ENCODE assay signal across 8 cellular contexts in the genomic region with DNA sequence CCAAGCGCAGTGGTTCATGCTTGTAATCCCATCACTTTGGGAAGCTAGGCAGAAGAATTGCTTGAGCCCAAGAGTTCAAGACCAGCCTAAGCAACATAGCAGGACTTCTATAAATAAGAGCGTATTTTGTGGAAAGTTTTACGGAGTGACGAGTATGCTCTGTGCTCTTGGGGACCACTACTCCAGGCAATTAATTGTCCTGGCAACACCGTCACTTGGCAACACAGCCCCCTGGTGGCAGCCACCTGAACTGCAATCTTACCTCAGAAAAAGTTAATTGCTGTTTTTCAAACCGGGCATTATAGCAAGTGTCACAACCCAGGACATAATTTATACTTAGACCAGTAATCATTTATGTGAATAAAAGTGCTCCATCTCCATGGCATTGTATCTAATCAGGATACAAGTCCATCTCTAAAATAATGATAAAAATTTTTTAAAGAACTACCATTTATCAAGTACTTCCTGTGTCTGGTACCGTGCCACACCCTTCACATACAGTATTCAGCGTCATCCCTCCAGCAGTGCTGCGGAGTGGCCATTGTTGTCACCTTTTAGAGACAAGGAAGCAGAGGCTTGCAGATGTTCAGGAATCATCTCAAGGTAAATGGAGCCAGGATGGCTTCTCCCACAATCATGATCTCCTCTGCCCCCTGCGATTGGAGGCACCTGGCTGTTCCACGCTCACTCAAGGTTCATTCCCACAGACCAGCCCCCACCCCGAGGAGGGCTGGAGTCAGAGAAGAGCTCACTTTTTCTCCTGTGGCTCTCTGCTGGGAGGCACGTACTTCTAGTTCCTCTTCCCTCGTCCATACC. TPM values are rescaled to one million over a fixed set of nuclear protein-coding genes. Genes with fewer than 3 reads are reported as not detected.
DNase-seq lines count a peak whose midpoint lies in the region; ATAC-seq, FAIRE-seq and TF ChIP-seq lines count a peak whose summit lies in the region.

No MANE protein-coding gene starts in this region.

- H3K4me1 Mint-ChIP-seq in natural killer cell: peaks cover 6 to 11% of the 10 kb centered on the region in 2 donors

- peaks cover 19 to 40% of the 10 kb centered on the region in 2 donors for H3K27me3 Mint-ChIP-seq in natural killer cell (ENCODE audit: low read depth in 2 of 2)

- H3K4me3 Mint-ChIP-seq in natural killer cell: no peak overlapping the region

- TF ChIP-seq CTCF in 22Rv1 (IDR thresholded peaks at IDR 0.05): peak; percentile 96
- peak; percentile 96 for TF ChIP-seq CTCF in epithelial cell of proximal tubule (conservative IDR thresholded peaks at IDR 0.05; ENCODE audit: low read depth, low read length)
- TF ChIP-seq CTCF in natural killer cell (IDR thresholded peaks at IDR 0.05): peak; percentile 96

- H3K4me3 ChIP-seq in epithelial cell of proximal tubule (ENCODE audit: low read depth, low read length): no peak overlapping the region

- no peaks in the 10 kb centered on the region for H3K36me3 Mint-ChIP-seq in natural killer cell

- H3K27ac ChIP-seq in 22Rv1: no peak overlapping the region

- H3K27ac Mint-ChIP-seq in natural killer cell: no peak overlapping the region

- ATAC-seq in natural killer cell (peak; percentile 54 to 64 (median 63)), HG02885 (IDR thresholded peaks at IDR 0.05; ENCODE audit: poor library complexity, unreplicated experiment) (no peak)

- intact Hi-C loops in natural killer cell (cut with micrococcal nuclease): loop anchor here (1.0 to 5.0 kb wide), 2 partner anchors 71 to 288 kb away; a partner anchor contains a TSS

- DNase-seq in GM12891 (ENCODE audit: insufficient read length, low spot score) (no peak), NCI-H748 treated with DMSO at 0.1 percent for 48 hours (lab: John Stamatoyannopoulos, UW) (peak; percentile 43), epithelial cell of proximal tubule (ENCODE audit: low read depth) (no peak), natural killer cell (peak; percentile 60), superior temporal gyrus (ENCODE audit: extremely low spot score) (peak; percentile 55)
- peak; percentile 39 to 46 for DNase-seq in activated CD8-positive, alpha-beta memory T cell treated with anti-CD3 and anti-CD28 coated beads for 4 hours (ENCODE audit: low read depth in 2 of 2)

- no peaks in the 10 kb centered on the region for H3K9me3 Mint-ChIP-seq in natural killer cell

- FAIRE-seq in GM12891 (lab: Jason Lieb, UNC): peak; percentile 87

- no peak for TF ChIP-seq POLR2A in GM12891 (IDR thresholded peaks at IDR 0.05; ENCODE audit: low read depth, low read length)

TF ChIP-seq in GM12891, 5 proteins besides CTCF, POLR2A, EP300 and RAD21:
- no peak for TF ChIP-seq POU2F2 (IDR thresholded peaks at IDR 0.05; ENCODE audit: low read depth, low read length)
- TF ChIP-seq POLR2AphosphoS5 (IDR thresholded peaks at IDR 0.05; ENCODE audit: low read depth, low read length): no peak

RNA-seq across cellular contexts. Expression of a gene that starts 34.5 kb away (rescaled TPM):
- not detected for polyA plus RNA-seq in GM12891 (2012; ENCODE audit: low read depth, missing spikeins)
- total RNA-seq in epithelial cell of proximal tubule (not detected in 2 replicates), natural killer cell (not detected)

RNA-seq across cellular contexts. Expression of a gene that starts 39.0 kb away (rescaled TPM):
- polyA plus RNA-seq in GM12891 (2012; ENCODE audit: low read depth, missing spikeins): 0.04 TPM
- total RNA-seq in epithelial cell of proximal tubule (not detected in 2 replicates), natural killer cell (not detected)

Comparison
In these comparisons a context has a peak if more than half of its experiments do, and no peak if none do; other contexts are left out.
1. DNase-seq: peak in NCI-H748 treated with DMSO at 0.1 percent for 48 hours (single experiment), activated CD8-positive, alpha-beta memory T cell treated with anti-CD3 and anti-CD28 coated beads for 4 hours (2 of 2), natural killer cell (single experiment) and superior temporal gyrus (single experiment); none in GM12891 (single experiment) and epithelial cell of proximal tubule (single experiment).
2. Peak in every context shown above with its lines, with median percentiles within 50 percentile points of each other: CTCF ChIP-seq.